ENCODE assay signal across 17 cellular contexts in genomic region chr17:81993726-81994592, GRCh38. TPM values are rescaled to one million over a fixed set of nuclear protein-coding genes. Genes with fewer than 3 reads are reported as not detected.
DNase-seq lines count a peak whose midpoint lies in the region; ATAC-seq and TF ChIP-seq lines count a peak whose summit lies in the region.
"Had no signal": no experiment of that assay in that cellular context is flagged by ENCODE, and none has a peak within 500 bp of the region (broad histone marks: within the 10 kb centered on the region; RNA-seq: fewer than 3 reads in every experiment).

No MANE protein-coding gene starts in this region.

- H3K79me1 ChIP-seq in H9 (ENCODE audit: insufficient read depth, low read depth, low read length, poor library complexity, severe bottlenecking) = no peaks in the 10 kb centered on the region

- H3K4me3 ChIP-seq in osteoblast (ENCODE audit: insufficient read depth, low read length) = no peak overlapping the region
- H3K4me3 ChIP-seq: MG63 had no signal

- no peak for ATAC-seq in T-helper 17 cell

- no peak overlapping the region for H2BK20ac ChIP-seq in H9 (ENCODE audit: low read depth, low read length, poor library complexity, severe bottlenecking)

- H3K27me3 Mint-ChIP-seq in H9 (ENCODE audit: low read depth) (no peaks in the 10 kb centered on the region), T-helper 17 cell (no peaks in the 10 kb centered on the region), glutamatergic neuron (ENCODE audit: unreplicated experiment) (peaks cover 5% of the 10 kb centered on the region)
- H3K27me3 Mint-ChIP-seq: CD4-positive, CD25-positive, alpha-beta regulatory T cell had no signal

- H3K4me1 Mint-ChIP-seq in H9 (peaks cover 21 to 37% of the 10 kb centered on the region in 2 experiments), T-helper 17 cell (peaks cover 7% of the 10 kb centered on the region), glutamatergic neuron (ENCODE audit: low read depth, unreplicated experiment) (peaks cover 14% of the 10 kb centered on the region)

- H4K20me1 ChIP-seq in H9 (ENCODE audit: control insufficient read depth, insufficient read depth, insufficient read length) (no peaks in the 10 kb centered on the region), osteoblast (ENCODE audit: insufficient read depth, low read length) (peaks cover 31% of the 10 kb centered on the region)

- H3K27ac Mint-ChIP-seq in H9 = peak overlapping the region; percentile 13 to 25 (median 17); a peak in 2 of 7 replicates
- peak overlapping the region; percentile 19 for H3K27ac Mint-ChIP-seq in T-helper 17 cell
- peak overlapping the region; percentile 77 for H3K27ac Mint-ChIP-seq in glutamatergic neuron (ENCODE audit: unreplicated experiment)

- H2BK12ac ChIP-seq in H9 (ENCODE audit: insufficient read length, low read depth, low read length) = no peak overlapping the region

- in situ Hi-C loops in KBM-7 (cut with MboI; ENCODE audit: low pct_unique_long_range_greater_than_20kb, low sequenced_read_pairs) = no loop called here

- no peak overlapping the region for H4K8ac ChIP-seq in H9 (replicated peaks; ENCODE audit: insufficient read length, low read depth, low read length)

- no peak overlapping the region for H2BK15ac ChIP-seq in H9 (ENCODE audit: low read depth, low read length)

- H3K23me2 ChIP-seq in H9 (ENCODE audit: insufficient read length, low read depth, low read length, poor library complexity, severe bottlenecking) = no peaks in the 10 kb centered on the region

- H3K79me2 ChIP-seq in H9 (ENCODE audit: insufficient read depth, low read length) (no peaks in the 10 kb centered on the region), osteoblast (ENCODE audit: insufficient read depth, low read length) (peaks cover 16% of the 10 kb centered on the region)

- H4K5ac ChIP-seq in H9 (ENCODE audit: insufficient read length, low read depth, low read length) = no peak overlapping the region

- H3K9me3 Mint-ChIP-seq in H9 = no peaks in the 10 kb centered on the region
- peaks cover 10% of the 10 kb centered on the region for H3K9me3 Mint-ChIP-seq in glutamatergic neuron (ENCODE audit: unreplicated experiment)

- H3T11ph ChIP-seq in H9 (ENCODE audit: low read length) = no peak overlapping the region

- peaks cover 8% of the 10 kb centered on the region for H3K36me3 ChIP-seq in osteoblast (ENCODE audit: insufficient read depth, low read length)

- no peak overlapping the region for H2BK120ac ChIP-seq in H9 (ENCODE audit: low read depth, low read length, poor library complexity, severe bottlenecking)

- H2AFZ ChIP-seq in H9 (ENCODE audit: low read length) = no peak overlapping the region
- no peak overlapping the region for H2AFZ ChIP-seq in osteoblast (ENCODE audit: low read length)

- H2AK5ac ChIP-seq in H9 (ENCODE audit: insufficient read length, low read length) = no peak overlapping the region

- H3K4me3 Mint-ChIP-seq in H9 (no peak overlapping the region), T-helper 17 cell (no peak overlapping the region), glutamatergic neuron (ENCODE audit: unreplicated experiment) (peak overlapping the region; percentile 57)
- H3K4me3 Mint-ChIP-seq: CD4-positive, CD25-positive, alpha-beta regulatory T cell had no signal

- no CpG with 5 or more reads among the region's 38 CpGs for WGBS in H9 (ENCODE audit: extremely low coverage, insufficient read length, low lambda C conversion rate)

- H3K9ac ChIP-seq in H9 (ENCODE audit: extremely low read depth, insufficient read length, low read length) = no peak overlapping the region

- H3K4me1 ChIP-seq in H9 (ENCODE audit: insufficient read depth, low read length) = no peaks in the 10 kb centered on the region; the same call in 1 of the 2 replicates
- H3K4me1 ChIP-seq in osteoblast (ENCODE audit: insufficient read depth, low read length) = peaks cover 14% of the 10 kb centered on the region

- peaks cover 0 to 18% (median 17%) of the 10 kb centered on the region in 3 experiments; a peak in 6 of 7 replicates for H3K36me3 Mint-ChIP-seq in H9 (ENCODE audit: insufficient read depth in 1 of 3, low read depth in 3 of 3)
- no peaks in the 10 kb centered on the region for H3K36me3 Mint-ChIP-seq in T-helper 17 cell (ENCODE audit: low read depth)
- peaks cover 5% of the 10 kb centered on the region for H3K36me3 Mint-ChIP-seq in glutamatergic neuron (ENCODE audit: unreplicated experiment)
- H3K36me3 Mint-ChIP-seq: CD4-positive, CD25-positive, alpha-beta regulatory T cell had no signal

- TF ChIP-seq CTCF in H9 (conservative IDR thresholded peaks at IDR 0.05) = no peak
- no peak for TF ChIP-seq CTCF in glutamatergic neuron (IDR thresholded peaks at IDR 0.05; ENCODE audit: partially characterized antibody, unreplicated experiment)
- TF ChIP-seq CTCF in osteoblast (IDR thresholded peaks at IDR 0.05; ENCODE audit: extremely low read depth, low read depth, low read length) = no peak

- no peak overlapping the region for H3K56ac ChIP-seq in H9 (ENCODE audit: insufficient read length, low read depth, low read length)

- DNase-seq in H9 = no peak
- no peak for DNase-seq in T-helper 17 cell
- DNase-seq in glutamatergic neuron = peak; percentile 18
- DNase-seq in osteoblast (ENCODE audit: insufficient read length, low spot score, missing footprints) = peak; percentile 72
- DNase-seq in activated effector memory CD4-positive, alpha-beta T cell treated with anti-CD3 and anti-CD28 coated beads, Interleukin-2, amount 50 U/mL, for 16 hours = no peak
- no peak for DNase-seq in NCI-H2196 treated with DMSO at 0.1 percent for 48 hours (lab: John Stamatoyannopoulos, UW; ENCODE audit: unreplicated experiment)
- DNase-seq in KBM-7 = no peak
- DNase-seq: CD4-positive, CD25-positive, alpha-beta regulatory T cell; EL; HCEC 1CT; MG63; NCI-H1092; NCI-H1694; NCI-H2107; NCI-H226; NCI-H526; SIG-M5 had no signal

- no peak overlapping the region for H2BK5ac ChIP-seq in H9 (ENCODE audit: insufficient read length, low read length)

- no peak overlapping the region for H3K4ac ChIP-seq in H9 (ENCODE audit: low read depth, low read length)

- H3K23ac ChIP-seq in H9 (ENCODE audit: insufficient read length, low read depth, low read length) = no peak overlapping the region

- H3K14ac ChIP-seq in H9 (ENCODE audit: insufficient read depth, low read length) = no peak overlapping the region; the same call in 1 of the 2 replicates

- H3K9me3 ChIP-seq in H9 (ENCODE audit: control insufficient read depth, low read depth, low read length) = no peaks in the 10 kb centered on the region
- no peaks in the 10 kb centered on the region for H3K9me3 ChIP-seq in T-helper 17 cell (ENCODE audit: control insufficient read depth, low read length, poor library complexity, severe bottlenecking)
- H3K9me3 ChIP-seq in osteoblast (ENCODE audit: low read depth, low read length) = no peaks in the 10 kb centered on the region
- H3K9me3 ChIP-seq: MG63 had no signal

- no peak overlapping the region for H3K4me2 ChIP-seq in H9 (ENCODE audit: insufficient read depth, insufficient read length, low read length)
- H3K4me2 ChIP-seq in osteoblast (ENCODE audit: insufficient read depth, low read length) = no peak overlapping the region

- H4K91ac ChIP-seq in H9 (ENCODE audit: insufficient read length, low read depth, low read length) = no peak overlapping the region

- H3K18ac ChIP-seq in H9 (ENCODE audit: insufficient read length, low read depth, low read length) = no peak overlapping the region

- no peaks in the 10 kb centered on the region for H3K27me3 ChIP-seq in H9 (ENCODE audit: insufficient read depth, low read length)
- H3K27me3 ChIP-seq in osteoblast (ENCODE audit: insufficient read depth, low read length) = no peaks in the 10 kb centered on the region
- H3K27me3 ChIP-seq: MG63 had no signal

- no peak overlapping the region for H3K27ac ChIP-seq in H9 (ENCODE audit: insufficient read length, low read depth, low read length)
- H3K27ac ChIP-seq in osteoblast (ENCODE audit: low read depth, low read length) = no peak overlapping the region

RNA-seq across cellular contexts. Expression of gene ASPSCR1, which starts 16.5 kb away (rescaled TPM):
- total RNA-seq in H9 (2021) = 50.9 and 53.1 TPM in 2 replicates
- 10 to 100 TPM; 38.1 to 40.1 TPM for total RNA-seq in T-helper 17 cell
- total RNA-seq in glutamatergic neuron (ENCODE audit: unreplicated experiment) = 51.7 TPM
- total RNA-seq in osteoblast = 33.9 and 35.8 TPM in 2 replicates

RNA-seq across cellular contexts. Expression of gene CENPX, which starts 28.7 kb away (rescaled TPM):
- total RNA-seq in H9 (2021) (77.9 and 82.8 TPM in 2 replicates), T-helper 17 cell (10 to 100 TPM; 20.9 to 21.1 TPM), glutamatergic neuron (ENCODE audit: unreplicated experiment) (59.9 TPM), osteoblast (13.8 and 18.8 TPM in 2 replicates)

RNA-seq across cellular contexts. Expression of gene LRRC45, which starts 29.1 kb away (rescaled TPM):
- total RNA-seq in H9 (2021) (28.7 and 30.6 TPM in 2 replicates), T-helper 17 cell (10 to 100 TPM; 12.9 to 13.5 TPM), glutamatergic neuron (ENCODE audit: unreplicated experiment) (29.6 TPM), osteoblast (12.1 and 13.4 TPM in 2 replicates)

RNA-seq across cellular contexts. Expression of gene NOTUM, which starts 33.0 kb away (rescaled TPM):
- 2.0 and 2.1 TPM in 2 replicates for total RNA-seq in H9 (2021)
- not detected for total RNA-seq in T-helper 17 cell
- total RNA-seq in glutamatergic neuron (ENCODE audit: unreplicated experiment) = 39.8 TPM
- 0.72 TPM in 1 of 2 replicates, not detected in the other for total RNA-seq in osteoblast
- total RNA-seq: CD4-positive, CD25-positive, alpha-beta regulatory T cell had no signal

RNA-seq across cellular contexts. Expression of gene RAC3, which starts 37.5 kb away (rescaled TPM):
- total RNA-seq in H9 (2021) = 84.8 and 85.8 TPM in 2 replicates
- total RNA-seq in T-helper 17 cell = 1 to 10 TPM; 2.6 to 3.1 TPM
- 46.0 TPM for total RNA-seq in glutamatergic neuron (ENCODE audit: unreplicated experiment)
- 0.59 and 1.8 TPM in 2 replicates for total RNA-seq in osteoblast

Comparison
In these comparisons a context has a peak if more than half of its experiments do, and no peak if none do; other contexts are left out.
1. DNase-seq: peak in glutamatergic neuron (single experiment) and osteoblast (single experiment); none in H9 (single experiment), T-helper 17 cell (0 of 3), activated effector memory CD4-positive, alpha-beta T cell treated with anti-CD3 and anti-CD28 coated beads, Interleukin-2, amount 50 U/mL, for 16 hours (single experiment), NCI-H2196 treated with DMSO at 0.1 percent for 48 hours (single experiment) and KBM-7 (single experiment).
2. H3K27ac Mint-ChIP-seq: peak in every context shown above with its lines; median percentile 77 in glutamatergic neuron; 19 in T-helper 17 cell; 17 in H9.